Comparison of ENCODE assay signal across 8 cellular contexts in genomic region chr5:133977161-133977787, GRCh38. TPM values are rescaled to one million over a fixed set of nuclear protein-coding genes. Genes with fewer than 3 reads are reported as not detected.
A peak's percentile ranks its signal among the peaks of the same experiment; 100 is the strongest.
DNase-seq lines count a peak whose midpoint lies in the region; ATAC-seq and TF ChIP-seq lines count a peak whose summit lies in the region.

No MANE protein-coding gene starts in this region.

- H3K4me1 Mint-ChIP-seq in GM23338, result peaks cover 6% of the 10 kb centered on the region; the same call in 2 of the 3 replicates
- H3K4me1 Mint-ChIP-seq in CD4-positive, alpha-beta T cell (ENCODE audit: low read depth), result peaks cover 6% of the 10 kb centered on the region

- H3K27ac ChIP-seq in GM23338 (ENCODE audit: low read depth) (peak overlapping the region; percentile 48), SJSA1 (peak overlapping the region; percentile 83), left lung (no peak overlapping the region)
- H3K27ac ChIP-seq in CD4-positive, alpha-beta T cell (ENCODE audit: low read depth, low read length), result no peak overlapping the region

- intact Hi-C loops in left lung (cut with DNase I), result no loop called here
- intact Hi-C loops in CD4-positive, alpha-beta T cell (cut with DNase I, micrococcal nuclease), result no loop called here

- no peaks in the 10 kb centered on the region for H3K9me2 ChIP-seq in GM23338 (ENCODE audit: insufficient read depth)

- H3F3A ChIP-seq in GM23338 (replicated peaks; ENCODE audit: low read depth), result peaks cover 4% of the 10 kb centered on the region; the same call in 1 of the 2 replicates

- peak overlapping the region; percentile 36; the same call in 1 of the 2 replicates for H3K4me2 ChIP-seq in GM23338

- H3K9me3 ChIP-seq in SJSA1 (replicated peaks) (no peaks in the 10 kb centered on the region), left lung (no peaks in the 10 kb centered on the region)
- no peaks in the 10 kb centered on the region for H3K9me3 ChIP-seq in CD4-positive, alpha-beta T cell (ENCODE audit: control insufficient read depth, low read length)

- H3K27ac Mint-ChIP-seq in GM23338, result no peak overlapping the region; the same call in 1 of the 2 replicates
- H3K27ac Mint-ChIP-seq in CD4-positive, alpha-beta T cell, result no peak overlapping the region

- H3K4me3 ChIP-seq in GM23338 (no peak overlapping the region), SJSA1 (no peak overlapping the region), left lung (no peak overlapping the region)

- H3K36me3 Mint-ChIP-seq in GM23338 (ENCODE audit: low read depth), result peaks cover 86% of the 10 kb centered on the region
- peaks cover 80% of the 10 kb centered on the region for H3K36me3 Mint-ChIP-seq in CD4-positive, alpha-beta T cell (ENCODE audit: low read depth)

- no peak; the same call in 2 of the 3 replicates for ATAC-seq in GM23338
- peak; percentile 76 for ATAC-seq in left lung
- ATAC-seq in CD4-positive, alpha-beta T cell (ENCODE audit: poor library complexity), result no peak
- ATAC-seq in HG03175 (IDR thresholded peaks at IDR 0.05; ENCODE audit: unreplicated experiment), result no peak
- no peak for ATAC-seq in GM19351 (IDR thresholded peaks at IDR 0.05; ENCODE audit: unreplicated experiment)
- no peak for ATAC-seq in HG03045 (IDR thresholded peaks at IDR 0.05; ENCODE audit: unreplicated experiment)

- DNase-seq in GM10248 (ENCODE audit: extremely low spot score) (peak; percentile 34), GM23338 (ENCODE audit: low spot score) (no peak), SJSA1 (ENCODE audit: low read depth in 1 of 2, low spot score in 2 of 2) (peak in 1 of 2 experiments; percentile 44), left lung (peak; percentile 18 to 46)
- DNase-seq in CD4-positive, alpha-beta T cell, result no peak

- H3K27me3 ChIP-seq in GM23338 (ENCODE audit: insufficient read depth) (no peaks in the 10 kb centered on the region), SJSA1 (replicated peaks) (no peaks in the 10 kb centered on the region), left lung (no peaks in the 10 kb centered on the region)
- no peaks in the 10 kb centered on the region for H3K27me3 ChIP-seq in CD4-positive, alpha-beta T cell (ENCODE audit: control insufficient read depth, insufficient read depth, low read length)

- no peak overlapping the region for H3K4me3 Mint-ChIP-seq in GM23338
- H3K4me3 Mint-ChIP-seq in CD4-positive, alpha-beta T cell, result no peak overlapping the region

- H4K20me1 ChIP-seq in GM23338 (replicated peaks; ENCODE audit: insufficient read depth), result peaks cover 20% of the 10 kb centered on the region

- H3K79me2 ChIP-seq in GM23338 (replicated peaks; ENCODE audit: insufficient read depth), result peaks cover 21% of the 10 kb centered on the region; the same call in 1 of the 2 replicates

- H3K27me3 Mint-ChIP-seq in GM23338 (ENCODE audit: insufficient read depth, low read depth, poor library complexity), result no peaks in the 10 kb centered on the region
- no peaks in the 10 kb centered on the region for H3K27me3 Mint-ChIP-seq in CD4-positive, alpha-beta T cell

- POLR2A ChIA-PET in GM10248 (lab: Yijun Ruan, JAX), result interaction anchor here (0.8 kb wide), 1 partner anchor 23 kb away, joined by 3 read pairs; no protein-coding TSS in a partner anchor
- POLR2A ChIA-PET in CD4-positive, alpha-beta T cell (lab: Charles Lee), result no interaction called here

- H2AFZ ChIP-seq in GM23338, result no peak overlapping the region

- H3K36me3 ChIP-seq in GM23338 (ENCODE audit: insufficient read depth), result peaks cover 48% of the 10 kb centered on the region
- H3K36me3 ChIP-seq in SJSA1, result peaks cover 89% of the 10 kb centered on the region
- H3K36me3 ChIP-seq in left lung, result peaks cover 0 to 96% of the 10 kb centered on the region in 2 donors

- no peaks in the 10 kb centered on the region for H3K9me3 Mint-ChIP-seq in GM23338
- no peaks in the 10 kb centered on the region for H3K9me3 Mint-ChIP-seq in CD4-positive, alpha-beta T cell

- no peak for TF ChIP-seq CTCF in GM10248 (IDR thresholded peaks at IDR 0.05; ENCODE audit: control extremely low read depth, extremely low read depth, low read depth, missing control alignments)
- TF ChIP-seq CTCF in GM23338 (conservative IDR thresholded peaks at IDR 0.05; ENCODE audit: low read depth in 2 of 2), result no peak
- TF ChIP-seq CTCF in left lung (IDR thresholded peaks at IDR 0.05), result no peak
- no peak for TF ChIP-seq CTCF in CD4-positive, alpha-beta T cell (IDR thresholded peaks at IDR 0.05)

- H3K4me1 ChIP-seq in GM23338 (ENCODE audit: insufficient read depth) (peaks cover 12% of the 10 kb centered on the region; the same call in 1 of the 2 replicates), SJSA1 (replicated peaks) (peaks cover 18% of the 10 kb centered on the region), left lung (no peaks in the 10 kb centered on the region)

- CTCF ChIA-PET in GM10248 (lab: Yijun Ruan, JAX), result interaction anchor here (0.8 to 4.0 kb wide), 11 partner anchors 7 to 222 kb away, joined by 3 to 32 read pairs (median 5); partner anchors contain the start of gene C5orf15
- CTCF ChIA-PET in CD4-positive, alpha-beta T cell (lab: Charles Lee), result interaction anchor here (0.6 kb wide), 1 partner anchor 1418 kb away, joined by 4 read pairs; no protein-coding TSS in a partner anchor

TF ChIP-seq in GM23338, 12 proteins besides CTCF, POLR2A, EP300 and RAD21 (continues in another document):
- TF ChIP-seq JUNB (IDR thresholded peaks at IDR 0.05; ENCODE audit: unreplicated experiment) (no peak), STAT1 (IDR thresholded peaks at IDR 0.05; ENCODE audit: unreplicated experiment) (no peak), ZNF331 (CRISPR knock-in tag; IDR thresholded peaks at IDR 0.05; ENCODE audit: low read depth) (no peak), ETS1 (IDR thresholded peaks at IDR 0.05) (no peak), POLR2AphosphoS5 (IDR thresholded peaks at IDR 0.05; ENCODE audit: low read depth) (no peak), EZH2phosphoT487 (IDR thresholded peaks at IDR 0.05; ENCODE audit: unreplicated experiment) (no peak)

RNA-seq across cellular contexts. Expression of gene C5orf15, which starts 8.8 kb away (rescaled TPM):
- total RNA-seq in GM23338 (2014; rRNA removed; shearing (Covaris generic)), result 61.4 and 67.4 TPM in 2 replicates
- polyA plus RNA-seq in GM23338 (2016; fragmentation: Nextera tagmentation; extraction: Ambion mirVana), result 28.6 and 37.7 TPM in 2 replicates
- total RNA-seq in SJSA1 (2014; rRNA removed; shearing (Covaris generic)), result 137 and 198 TPM in 2 replicates
- total RNA-seq in left lung, result 10 to 100 TPM; 34.7 to 43.8 TPM
- total RNA-seq in CD4-positive, alpha-beta T cell, result 10 to 100 TPM; 12.3 to 15.5 TPM

RNA-seq across cellular contexts. Expression of gene VDAC1, which starts 27.5 kb away (rescaled TPM):
- total RNA-seq in GM23338 (2014; rRNA removed; shearing (Covaris generic)), result 329 and 363 TPM in 2 replicates
- polyA plus RNA-seq in GM23338 (2016; fragmentation: Nextera tagmentation; extraction: Ambion mirVana), result 285 and 300 TPM in 2 replicates
- total RNA-seq in SJSA1 (2014; rRNA removed; shearing (Covaris generic)), result 369 and 432 TPM in 2 replicates
- 100 to 1,000 TPM; 144 to 186 TPM for total RNA-seq in left lung
- 10 to 100 TPM; 46.8 to 50.9 TPM for total RNA-seq in CD4-positive, alpha-beta T cell

Comparison
In these comparisons a context has a peak if more than half of its experiments do, and no peak if none do; other contexts are left out.
1. DNase-seq: peak in GM10248 (single experiment) and left lung (2 of 2); none in GM23338 (single experiment) and CD4-positive, alpha-beta T cell (0 of 10).
2. H3K27ac ChIP-seq: peak in GM23338 (single experiment) and SJSA1 (single experiment); none in left lung (0 of 2) and CD4-positive, alpha-beta T cell (single experiment).